Comparison of ENCODE assay signal across 8 cellular contexts in the genomic region with DNA sequence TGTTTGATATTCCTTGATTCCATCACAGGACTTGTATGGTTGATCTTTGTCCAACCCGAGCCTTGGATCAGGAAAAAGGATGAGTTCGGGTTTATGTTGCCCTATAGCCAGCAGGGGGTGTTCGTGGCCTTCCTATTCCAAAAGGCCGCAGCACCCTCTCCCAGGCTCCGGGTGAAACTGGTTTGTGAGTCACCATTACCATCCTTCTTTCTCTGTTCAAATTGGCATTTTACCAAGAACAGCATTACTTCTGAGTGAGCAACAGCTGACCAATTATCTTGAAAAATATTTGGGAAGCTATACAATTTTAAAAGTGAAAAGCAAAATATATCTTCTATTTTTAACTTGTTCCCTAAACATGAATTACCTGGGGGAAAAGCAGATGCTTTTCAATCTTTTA. TPM values are rescaled to one million over a fixed set of nuclear protein-coding genes. Genes with fewer than 3 reads are reported as not detected.
DNase-seq lines count a peak whose midpoint lies in the region; ATAC-seq and TF ChIP-seq lines count a peak whose summit lies in the region.

No MANE protein-coding gene starts in this region.

- no peak overlapping the region for H3K27ac ChIP-seq in lung (ENCODE audit: low read depth in 1 of 2, low read length in 1 of 2)

- H3K4me3 Mint-ChIP-seq in HFFc6, result peak overlapping the region; percentile 64; the same call in 1 of the 2 replicates
- no peak overlapping the region for H3K4me3 Mint-ChIP-seq in activated CD4-positive, alpha-beta memory T cell treated with anti-CD3 and anti-CD28 coated beads for 36 hours

- peaks cover 2% of the 10 kb centered on the region for H3K27me3 ChIP-seq in lung (ENCODE audit: control insufficient read depth, insufficient read depth)

- intact Hi-C loops in activated CD4-positive, alpha-beta memory T cell treated with anti-CD3 and anti-CD28 coated beads for 36 hours (cut with micrococcal nuclease), result loop anchor here (1.0 to 5.0 kb wide), 5 partner anchors 413 to 753 kb away; no protein-coding TSS in a partner anchor

- H3K4me1 ChIP-seq in lung (ENCODE audit: control insufficient read depth in 2 of 2, insufficient read depth in 2 of 2, low read length in 2 of 2), result no peaks in the 10 kb centered on the region

- H3K27me3 Mint-ChIP-seq in HFFc6 (ENCODE audit: insufficient read depth), result peaks cover 2% of the 10 kb centered on the region
- H3K27me3 Mint-ChIP-seq in activated CD4-positive, alpha-beta memory T cell treated with anti-CD3 and anti-CD28 coated beads for 36 hours, result peaks cover 24% of the 10 kb centered on the region

- H3K9me3 ChIP-seq in lung (ENCODE audit: control insufficient read depth in 2 of 2, insufficient read depth in 1 of 2, low read length in 1 of 2), result no peaks in the 10 kb centered on the region

- POLR2A ChIA-PET in activated CD4-positive, alpha-beta memory T cell treated with anti-CD3 and anti-CD28 coated beads for 36 hours (lab: Charles Lee), result no interaction called here

- H3K4me1 Mint-ChIP-seq in HFFc6 (ENCODE audit: low read depth), result peaks cover 64% of the 10 kb centered on the region
- H3K4me1 Mint-ChIP-seq in activated CD4-positive, alpha-beta memory T cell treated with anti-CD3 and anti-CD28 coated beads for 36 hours (ENCODE audit: low read depth), result no peaks in the 10 kb centered on the region

- CTCF ChIA-PET in activated CD4-positive, alpha-beta memory T cell treated with anti-CD3 and anti-CD28 coated beads for 36 hours (lab: Charles Lee), result interaction anchor here (0.6 to 4.3 kb wide), 10 partner anchors 319 to 753 kb away, joined by 3 to 28 read pairs (median 4); partner anchors contain the start of gene KRT35

- no peaks in the 10 kb centered on the region for H3K9me3 Mint-ChIP-seq in HFFc6
- no peaks in the 10 kb centered on the region for H3K9me3 Mint-ChIP-seq in activated CD4-positive, alpha-beta memory T cell treated with anti-CD3 and anti-CD28 coated beads for 36 hours

- H3K36me3 Mint-ChIP-seq in HFFc6 (ENCODE audit: low read depth), result 0 out of 2 replicates have a peak, but pooled peaks cover 7% of the 10 kb centered on the region
- no peaks in the 10 kb centered on the region for H3K36me3 Mint-ChIP-seq in activated CD4-positive, alpha-beta memory T cell treated with anti-CD3 and anti-CD28 coated beads for 36 hours

- no peak overlapping the region for H3K4me3 ChIP-seq in lung

- peak overlapping the region; percentile 91 for H3K27ac Mint-ChIP-seq in HFFc6
- H3K27ac Mint-ChIP-seq in activated CD4-positive, alpha-beta memory T cell treated with anti-CD3 and anti-CD28 coated beads for 36 hours, result no peak overlapping the region

- DNase-seq in AML-193 (lab: John Stamatoyannopoulos, UW) (peak; percentile 79 to 88), HFFc6 (peak; percentile 98), NCI-H748 treated with DMSO at 0.1 percent for 48 hours (lab: John Stamatoyannopoulos, UW) (peak; percentile 93), lung (ENCODE audit: low spot score) (peak; percentile 88)
- peak; percentile 71 for DNase-seq in activated CD4-positive, alpha-beta memory T cell treated with anti-CD3 and anti-CD28 coated beads for 36 hours
- DNase-seq in effector CD4-positive, alpha-beta T cell, result peak; percentile 54
- peak; percentile 40 for DNase-seq in stimulated activated CD8-positive, alpha-beta memory T cell treated with anti-CD3 and anti-CD28 coated beads, Interleukin-12 subunit alpha, Interleukin-12 subunit beta, amount 100 ng/mL, for 1 hour (ENCODE audit: low read depth)

- ATAC-seq in lung (ENCODE audit: insufficient read depth, low FRiP score) (peak; percentile 90), GM18873 (IDR thresholded peaks at IDR 0.05; ENCODE audit: low FRiP score, unreplicated experiment) (no peak)

- H3K36me3 ChIP-seq in lung (ENCODE audit: control insufficient read depth in 2 of 2, insufficient read depth in 2 of 2, low read length in 2 of 2), result no peaks in the 10 kb centered on the region

- WGBS in lung, 2 donors, result 1% methylated on average over 5 of the region's 5 CpGs

- peak; percentile 90 for TF ChIP-seq CTCF in HFFc6 (IDR thresholded peaks at IDR 0.05)
- peak; percentile 50 for TF ChIP-seq CTCF in lung (IDR thresholded peaks at IDR 0.05; ENCODE audit: control extremely low read depth, extremely low read depth)

RNA-seq across cellular contexts. Expression of gene KRT20, which starts 24.3 kb away (rescaled TPM):
- total RNA-seq in HFFc6 (2021; fragmentation: NEBNext Ultra II Directional; extraction: Animal tissue kit (Norgen Biotek cat#: 25700)), result not detected
- total RNA-seq in activated CD4-positive, alpha-beta memory T cell treated with anti-CD3 and anti-CD28 coated beads for 36 hours, result not detected
- under 1 TPM in 1 of 2 donors, not detected in 1; 0.31 TPM for total RNA-seq in lung
- polyA plus RNA-seq in lung, result under 1 TPM in 1 of 2 donors, not detected in 1; 0.24 TPM

RNA-seq across cellular contexts. Expression of gene KRT23, which starts 28.1 kb away (rescaled TPM):
- under 1 TPM in 1 of 6 experiments, not detected in 5; 0.14 TPM for total RNA-seq in HFFc6 (2021; fragmentation: NEBNext Ultra II Directional; extraction: Animal tissue kit (Norgen Biotek cat#: 25700))
- not detected for total RNA-seq in activated CD4-positive, alpha-beta memory T cell treated with anti-CD3 and anti-CD28 coated beads for 36 hours
- 1 to 10 TPM; 1.3 to 2.0 TPM for total RNA-seq in lung
- polyA plus RNA-seq in lung, result 1 to 10 TPM; 1.9 to 9.4 TPM

RNA-seq across cellular contexts. Expression of gene KRT12, which starts 42.3 kb away (rescaled TPM):
- total RNA-seq in HFFc6 (2021; fragmentation: NEBNext Ultra II Directional; extraction: Animal tissue kit (Norgen Biotek cat#: 25700)), result not detected
- total RNA-seq in activated CD4-positive, alpha-beta memory T cell treated with anti-CD3 and anti-CD28 coated beads for 36 hours, result not detected
- not detected for total RNA-seq in lung
- not detected for polyA plus RNA-seq in lung

RNA-seq across cellular contexts. Expression of gene KRT39, which starts 57.4 kb away (rescaled TPM):
- total RNA-seq in HFFc6 (2021; fragmentation: NEBNext Ultra II Directional; extraction: Animal tissue kit (Norgen Biotek cat#: 25700)), result not detected
- not detected for total RNA-seq in activated CD4-positive, alpha-beta memory T cell treated with anti-CD3 and anti-CD28 coated beads for 36 hours
- not detected for total RNA-seq in lung
- polyA plus RNA-seq in lung, result not detected

Comparison
In these comparisons a context has a peak if more than half of its experiments do, and no peak if none do; other contexts are left out.
1. DNase-seq: peak in every context shown above with its lines; median percentile 98 in HFFc6; 93 in NCI-H748 treated with DMSO at 0.1 percent for 48 hours; 88 in lung; 84 in AML-193; 71 in activated CD4-positive, alpha-beta memory T cell treated with anti-CD3 and anti-CD28 coated beads for 36 hours; 54 in effector CD4-positive, alpha-beta T cell; 40 in stimulated activated CD8-positive, alpha-beta memory T cell treated with anti-CD3 and anti-CD28 coated beads, Interleukin-12 subunit alpha, Interleukin-12 subunit beta, amount 100 ng/mL, for 1 hour.